In genomic region chr16:86060381-86061317, GRCh38 we compare ENCODE assay signal across 27 cellular contexts.
DNase-seq lines count a peak whose midpoint lies in the region; ATAC-seq, FAIRE-seq and TF ChIP-seq lines count a peak whose summit lies in the region.
"Had no signal": no experiment of that assay in that cellular context is flagged by ENCODE, and none has a peak within 500 bp of the region (broad histone marks: within the 10 kb centered on the region; RNA-seq: fewer than 3 reads in every experiment).

No MANE protein-coding gene starts in this region.

- DNase-seq in left ventricle myocardium inferior, result no peak
- DNase-seq in Right ventricle myocardium superior, result no peak
- DNase-seq in kidney, result peak; percentile 66
- no peak for DNase-seq in psoas muscle
- no peak for DNase-seq in transverse colon
- DNase-seq in Karpas-422, result no peak
- DNase-seq in brain microvascular endothelial cell, result no peak
- DNase-seq: activated CD4-positive, alpha-beta T cell treated with anti-CD3 and anti-CD28 coated beads, Interleukin-2, amount 50 U/mL, for 48 hours; activated naive CD8-positive, alpha-beta T cell treated with anti-CD3 and anti-CD28 coated beads, Interleukin-2, amount 10 ng/mL, durations not matched to agents 7 days and 5 days; DMS53; GF-D8; immature natural killer cell; KG1; mammary epithelial cell; naive B cell; NCI-H1694; NCI-H2171; NCI-H524; stimulated activated naive CD4-positive, alpha-beta T cell; T-helper 9 cell; upper lobe of left lung had no signal

- H3K27me3 ChIP-seq in left ventricle myocardium inferior (ENCODE audit: low read depth) (peaks cover 10% of the 10 kb centered on the region), psoas muscle (ENCODE audit: insufficient read depth in 3 of 3, low read length in 2 of 3) (peaks cover 0 to 2% (median 0%) of the 10 kb centered on the region in 3 donors), transverse colon (no peaks in the 10 kb centered on the region), Karpas-422 (ENCODE audit: low read length) (no peaks in the 10 kb centered on the region), brain microvascular endothelial cell (replicated peaks) (peaks cover 10% of the 10 kb centered on the region)
- H3K27me3 ChIP-seq: upper lobe of left lung had no signal

- no peaks in the 10 kb centered on the region for H4K20me1 ChIP-seq in Karpas-422 (ENCODE audit: insufficient read depth, low read depth, low read length)

- intact Hi-C loops in left ventricle myocardium inferior (cut with micrococcal nuclease) (no loop called here), Right ventricle myocardium superior (cut with DNase I) (no loop called here), kidney (cut with DNase I) (no loop called here), psoas muscle (cut with DNase I) (no loop called here), transverse colon (cut with DNase I; ENCODE audit: low total_unique reads) (no loop called here)

- no peak for TF ChIP-seq EP300 in transverse colon (IDR thresholded peaks at IDR 0.05; ENCODE audit: low read depth)

- H3K9ac ChIP-seq in kidney (ENCODE audit: low read length in 2 of 2) (no peak overlapping the region), Karpas-422 (ENCODE audit: low read length) (no peak overlapping the region)

- H2AFZ ChIP-seq in Karpas-422 (ENCODE audit: low read length), result no peak overlapping the region

- H3K27ac ChIP-seq in left ventricle myocardium inferior (replicated peaks) (peak overlapping the region; percentile 71), kidney (ENCODE audit: low read depth in 2 of 2, low read length in 2 of 2) (no peak overlapping the region), psoas muscle (peak overlapping the region; percentile 2), transverse colon (peak overlapping the region; percentile 50 to 69 (median 54)), Karpas-422 (ENCODE audit: low read length) (no peak overlapping the region), brain microvascular endothelial cell (no peak overlapping the region)

- TF ChIP-seq CTCF in left ventricle myocardium inferior (IDR thresholded peaks at IDR 0.05; ENCODE audit: borderline replicate concordance) (no peak), kidney (IDR thresholded peaks at IDR 0.05; ENCODE audit: borderline replicate concordance, extremely low read depth, insufficient read depth) (no peak), psoas muscle (IDR thresholded peaks at IDR 0.05) (no peak), transverse colon (IDR thresholded peaks at IDR 0.05) (no peak), brain microvascular endothelial cell (IDR thresholded peaks at IDR 0.05; ENCODE audit: low read depth, low read length, missing control alignments) (no peak)

- H3K9me2 ChIP-seq in Karpas-422 (replicated peaks; ENCODE audit: insufficient read depth, low read length), result no peaks in the 10 kb centered on the region

- H3K4me3 ChIP-seq in left ventricle myocardium inferior (no peak overlapping the region), kidney (ENCODE audit: low read length in 2 of 2) (no peak overlapping the region), psoas muscle (no peak overlapping the region), transverse colon (no peak overlapping the region), Karpas-422 (ENCODE audit: low read length) (no peak overlapping the region), brain microvascular endothelial cell (ENCODE audit: low read depth, low read length) (no peak overlapping the region)
- H3K4me3 ChIP-seq: skin epidermis, upper lobe of left lung had no signal

- peaks cover 38% of the 10 kb centered on the region for H3K4me1 ChIP-seq in left ventricle myocardium inferior
- H3K4me1 ChIP-seq in kidney (ENCODE audit: control insufficient read depth in 1 of 2, insufficient read depth in 1 of 2, low read depth in 1 of 2, low read length in 2 of 2), result no peaks in the 10 kb centered on the region
- H3K4me1 ChIP-seq in psoas muscle, result no peaks in the 10 kb centered on the region
- peaks cover 12 to 28% (median 19%) of the 10 kb centered on the region in 4 donors for H3K4me1 ChIP-seq in transverse colon
- no peaks in the 10 kb centered on the region for H3K4me1 ChIP-seq in Karpas-422 (ENCODE audit: low read length)

- ATAC-seq in Right ventricle myocardium superior (ENCODE audit: poor library complexity), result no peak
- ATAC-seq in psoas muscle, result no peak
- no peak for ATAC-seq in GM18519 (IDR thresholded peaks at IDR 0.05; ENCODE audit: low FRiP score, unreplicated experiment)
- ATAC-seq: WTC11 had no signal

- no peak for FAIRE-seq in kidney (lab: Jason Lieb, UNC)
- FAIRE-seq: A204.1, colon, endometrium had no signal

- in situ Hi-C loops in transverse colon (cut with MboI; ENCODE audit: low pct_ligation_motif_present in 1 of 4, low pct_unique_long_range_greater_than_20kb in 1 of 4, low sequenced_read_pairs in 3 of 4) (no loop called here), brain microvascular endothelial cell (cut with HindIII; ENCODE audit: low pct_ligation_motif_present, low sequenced_read_pairs) (no loop called here)

- no peaks in the 10 kb centered on the region for H3K79me2 ChIP-seq in Karpas-422 (ENCODE audit: low read length)

- no peak for TF ChIP-seq POLR2A in transverse colon (IDR thresholded peaks at IDR 0.05)

- no peak overlapping the region for H3K4me2 ChIP-seq in Karpas-422 (ENCODE audit: low read depth, low read length, poor library complexity, severe bottlenecking)

- H3K9me3 ChIP-seq in left ventricle myocardium inferior (replicated peaks) (no peaks in the 10 kb centered on the region), kidney (ENCODE audit: control insufficient read depth in 1 of 2, low read length in 2 of 2) (no peaks in the 10 kb centered on the region), psoas muscle (no peaks in the 10 kb centered on the region), transverse colon (no peaks in the 10 kb centered on the region), Karpas-422 (ENCODE audit: low read length) (no peaks in the 10 kb centered on the region)
- H3K9me3 ChIP-seq: upper lobe of left lung had no signal

- no peaks in the 10 kb centered on the region for H3K36me3 ChIP-seq in left ventricle myocardium inferior
- H3K36me3 ChIP-seq in kidney (ENCODE audit: control insufficient read depth in 1 of 2, insufficient read depth in 2 of 2, low read length in 2 of 2), result no peaks in the 10 kb centered on the region
- no peaks in the 10 kb centered on the region for H3K36me3 ChIP-seq in psoas muscle (ENCODE audit: insufficient read depth in 1 of 2, low read depth in 1 of 2)
- no peaks in the 10 kb centered on the region for H3K36me3 ChIP-seq in transverse colon
- no peaks in the 10 kb centered on the region for H3K36me3 ChIP-seq in Karpas-422 (ENCODE audit: insufficient read depth, low read length)
- no peaks in the 10 kb centered on the region for H3K36me3 ChIP-seq in brain microvascular endothelial cell (replicated peaks)
- H3K36me3 ChIP-seq: upper lobe of left lung had no signal

- WGBS in psoas muscle, 3 donors, result 68 to 73% (median 70%) methylated on average over 28 of the region's 28 CpGs
- WGBS in transverse colon (ENCODE audit: low coverage in 1 of 2), 2 donors, result 58 to 68% methylated on average over 11 to 28 of the region's 28 CpGs

Comparison
In these comparisons a context has a peak if more than half of its experiments do, and no peak if none do; other contexts are left out.
1. H3K27ac ChIP-seq: peak in left ventricle myocardium inferior (single experiment), psoas muscle (single experiment) and transverse colon (4 of 4); none in kidney (0 of 2), Karpas-422 (single experiment) and brain microvascular endothelial cell (single experiment).